In the genomic region with DNA sequence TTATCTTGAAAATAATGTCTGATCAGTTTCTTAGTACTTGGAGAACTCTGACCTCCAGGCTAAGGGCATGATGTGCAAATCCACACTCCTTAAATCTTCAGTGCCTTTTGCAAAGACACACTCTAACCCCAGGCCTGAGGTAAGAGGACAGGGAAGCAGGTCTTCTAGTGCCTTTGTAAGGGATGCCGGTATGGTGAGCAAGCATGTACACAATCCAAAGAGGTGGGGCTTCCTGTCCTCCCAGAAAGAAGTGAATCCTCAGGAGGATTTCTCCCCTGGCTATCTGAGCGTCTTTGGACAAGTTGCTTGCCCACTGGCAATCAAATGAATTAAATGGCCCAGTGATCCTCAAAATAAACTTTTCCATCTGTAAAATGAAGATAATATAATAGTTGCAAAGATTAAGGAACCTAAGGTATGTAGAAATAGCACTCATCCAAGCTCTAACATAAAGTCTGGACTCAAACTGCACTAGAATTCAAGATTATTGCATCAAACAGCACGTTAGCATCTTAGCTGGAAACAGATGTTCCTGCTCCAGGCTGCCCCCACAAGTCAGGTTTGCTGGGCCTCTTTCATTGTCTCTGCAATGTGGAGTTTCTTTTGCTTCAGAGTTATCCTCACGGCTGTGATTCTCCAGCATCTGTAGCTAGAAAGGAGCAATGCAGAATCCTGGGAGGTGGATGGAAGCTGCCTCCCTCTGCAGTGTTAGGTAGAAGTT, we compare ENCODE assay signal across 29 cellular contexts.
DNase-seq lines count a peak whose midpoint lies in the region; FAIRE-seq and TF ChIP-seq lines count a peak whose summit lies in the region.
"Had no signal": no experiment of that assay in that cellular context is flagged by ENCODE, and none has a peak within 500 bp of the region (broad histone marks: within the 10 kb centered on the region; RNA-seq: fewer than 3 reads in every experiment).

No MANE protein-coding gene starts in this region.

- DNase-seq in AG08395 (ENCODE audit: low spot score) (peak; percentile 51), H7 (peak; percentile 28), endodermal cell (no peak), keratinocyte (ENCODE audit: low read depth, low spot score) (no peak), SHP77 treated with DMSO at 0.1 percent for 48 hours (lab: John Stamatoyannopoulos, UW) (no peak), kidney (no peak), NCI-H526 treated with DMSO at 0.1 percent for 48 hours (lab: John Stamatoyannopoulos, UW) (no peak)
- no peak for DNase-seq in activated T-cell treated with anti-CD3 and anti-CD28 coated beads, Interleukin-2, amount 50 U/mL, for 24 hours
- DNase-seq: activated CD4-positive, alpha-beta T cell treated with anti-CD3 and anti-CD28 coated beads for 36 hours; activated CD8-positive, alpha-beta T cell treated with anti-CD3 and anti-CD28 coated beads, Interleukin-2, amount 10 ng/mL, durations not matched to agents 7 days and 5 days; CD4-positive, CD25-positive, alpha-beta regulatory T cell; central memory CD4-positive, alpha-beta T cell; foreskin melanocyte; heart right ventricle; NCI-H2029; NCI-H524 treated with DMSO at 0.1 percent for 48 hours; posterior cingulate gyrus; right cardiac atrium; stimulated activated CD4-positive, alpha-beta T cell treated with anti-CD3 and anti-CD28 coated beads, Interleukin-12 subunit alpha, Interleukin-12 subunit beta, amount 100 ng/mL, for 4 hours; stimulated activated CD4-positive, alpha-beta T cell treated with anti-CD3 and anti-CD28 coated beads, Interleukin-4, amount 100 ng/mL, for 1 hour; transverse colon had no signal

- H3K4me2 ChIP-seq in keratinocyte (ENCODE audit: control insufficient read depth, extremely low read depth, insufficient read depth, low read depth, low read length), result no peak overlapping the region

- H3K4me1 ChIP-seq in endodermal cell (ENCODE audit: control insufficient read depth, insufficient read depth, low read length), result no peaks in the 10 kb centered on the region
- H3K4me1 ChIP-seq in keratinocyte (ENCODE audit: control insufficient read depth, extremely low read depth, insufficient read depth, low read length), result no peaks in the 10 kb centered on the region
- no peaks in the 10 kb centered on the region for H3K4me1 ChIP-seq in kidney (ENCODE audit: control insufficient read depth in 1 of 2, insufficient read depth in 1 of 2, low read depth in 1 of 2, low read length in 2 of 2)
- H3K4me1 ChIP-seq: ascending aorta had no signal

- no peaks in the 10 kb centered on the region for H4K20me1 ChIP-seq in keratinocyte (ENCODE audit: control insufficient read depth, extremely low read depth, insufficient read depth, low read length)

- H3K4me1 Mint-ChIP-seq in endodermal cell, result peaks cover 17% of the 10 kb centered on the region
- no peaks in the 10 kb centered on the region for H3K4me1 Mint-ChIP-seq in activated T-cell treated with anti-CD3 and anti-CD28 coated beads, Interleukin-2, amount 50 U/mL, for 24 hours (ENCODE audit: low read depth)
- H3K4me1 Mint-ChIP-seq: activated CD4-positive, alpha-beta T cell treated with anti-CD3 and anti-CD28 coated beads for 36 hours; CD4-positive, CD25-positive, alpha-beta regulatory T cell had no signal

- no peaks in the 10 kb centered on the region for H3K9me3 ChIP-seq in endodermal cell (ENCODE audit: control insufficient read depth, low read length)
- no peaks in the 10 kb centered on the region for H3K9me3 ChIP-seq in keratinocyte (ENCODE audit: control insufficient read depth, low read depth, low read length)
- H3K9me3 ChIP-seq in kidney (ENCODE audit: control insufficient read depth in 1 of 2, low read length in 2 of 2), result no peaks in the 10 kb centered on the region
- H3K9me3 ChIP-seq: ascending aorta, heart right ventricle, transverse colon had no signal

- dilution Hi-C loops in keratinocyte (cut with MboI; ENCODE audit: extremely low pct_ligation_motif_present, low sequenced_read_pairs), result no loop called here

- FAIRE-seq in keratinocyte (lab: Jason Lieb, UNC) (peak; percentile 9), kidney (lab: Jason Lieb, UNC) (no peak)
- FAIRE-seq: D721Med, endometrium, GM12891, H54 had no signal

- no peaks in the 10 kb centered on the region for H3K9me1 ChIP-seq in keratinocyte (ENCODE audit: control insufficient read depth, extremely low read depth, insufficient read depth, low read length)

- H3K79me2 ChIP-seq in keratinocyte (ENCODE audit: control insufficient read depth, insufficient read depth, low read length), result no peaks in the 10 kb centered on the region

- intact Hi-C loops in kidney (cut with DNase I), result no loop called here

- TF ChIP-seq CTCF in endodermal cell (conservative IDR thresholded peaks at IDR 0.05) (peak; percentile 13), keratinocyte (optimal IDR thresholded peaks at IDR 0.05 in 1 of 3, IDR thresholded peaks at IDR 0.05 in 1 of 3, conservative IDR thresholded peaks at IDR 0.05 in 1 of 3; ENCODE audit: extremely low read depth in 1 of 3, insufficient read depth in 2 of 3, low read length in 3 of 3) (no peak), kidney (IDR thresholded peaks at IDR 0.05; ENCODE audit: borderline replicate concordance, extremely low read depth, insufficient read depth) (no peak)

- no peak overlapping the region for H3K4me3 ChIP-seq in H7 (ENCODE audit: insufficient read depth, low read depth, low read length)
- H3K4me3 ChIP-seq in endodermal cell (ENCODE audit: low read length), result no peak overlapping the region
- H3K4me3 ChIP-seq in keratinocyte (ENCODE audit: control insufficient read depth in 2 of 3, extremely low read depth in 1 of 3, insufficient read depth in 2 of 3, low read depth in 1 of 3, low read length in 3 of 3), result no peak overlapping the region
- H3K4me3 ChIP-seq in kidney (ENCODE audit: low read length in 2 of 2), result no peak overlapping the region
- H3K4me3 ChIP-seq: ascending aorta, heart right ventricle, transverse colon had no signal

- H3K27ac Mint-ChIP-seq in endodermal cell, result no peak overlapping the region
- no peak overlapping the region for H3K27ac Mint-ChIP-seq in activated T-cell treated with anti-CD3 and anti-CD28 coated beads, Interleukin-2, amount 50 U/mL, for 24 hours
- H3K27ac Mint-ChIP-seq: activated CD4-positive, alpha-beta T cell treated with anti-CD3 and anti-CD28 coated beads for 36 hours; activated CD8-positive, alpha-beta T cell treated with anti-CD3 and anti-CD28 coated beads, Interleukin-2, amount 10 ng/mL, durations not matched to agents 7 days and 5 days; activated naive CD8-positive, alpha-beta T cell; CD4-positive, CD25-positive, alpha-beta regulatory T cell; dendritic cell treated with granulocyte-macrophage colony-stimulating factor and Interleukin-4, amounts not matched to agents 40 ng/mL and 50 ng/mL, for 4 days; T-helper 2 cell treated with Interferon-gamma antibody and Interleukin-4, amounts not matched to agents 5 μg/mL and 100 μg/mL, for 36 hours had no signal

- H3K27ac ChIP-seq in endodermal cell (ENCODE audit: low read depth, low read length), result no peak overlapping the region
- H3K27ac ChIP-seq in keratinocyte (ENCODE audit: control insufficient read depth, insufficient read depth, low read length), result no peak overlapping the region
- H3K27ac ChIP-seq in kidney (ENCODE audit: low read depth in 2 of 2, low read length in 2 of 2), result no peak overlapping the region
- H3K27ac ChIP-seq: ascending aorta, heart right ventricle, transverse colon had no signal

- no peaks in the 10 kb centered on the region for H3K9me3 Mint-ChIP-seq in endodermal cell
- H3K9me3 Mint-ChIP-seq in activated T-cell treated with anti-CD3 and anti-CD28 coated beads, Interleukin-2, amount 50 U/mL, for 24 hours, result no peaks in the 10 kb centered on the region
- H3K9me3 Mint-ChIP-seq: dendritic cell treated with granulocyte-macrophage colony-stimulating factor and Interleukin-4, amounts not matched to agents 40 ng/mL and 50 ng/mL, for 4 days; T-helper 2 cell treated with Interferon-gamma antibody and Interleukin-4, amounts not matched to agents 5 μg/mL and 100 μg/mL, for 36 hours had no signal

- H3K27me3 ChIP-seq in H7 (ENCODE audit: control insufficient read depth, insufficient read depth, low read length), result no peaks in the 10 kb centered on the region
- H3K27me3 ChIP-seq in endodermal cell (ENCODE audit: control insufficient read depth, insufficient read depth, low read length, poor library complexity, severe bottlenecking), result no peaks in the 10 kb centered on the region
- no peaks in the 10 kb centered on the region for H3K27me3 ChIP-seq in keratinocyte (ENCODE audit: control insufficient read depth, extremely low read depth, insufficient read depth, low read length)
- H3K27me3 ChIP-seq: ascending aorta, heart right ventricle, transverse colon had no signal

- 71 to 85% methylated on average over 4 of the region's 4 CpGs for WGBS in endodermal cell (ENCODE audit: insufficient coverage in 1 of 2, insufficient read length in 1 of 2), 2 experiments

- H3K4me3 Mint-ChIP-seq in endodermal cell, result no peak overlapping the region
- H3K4me3 Mint-ChIP-seq in activated T-cell treated with anti-CD3 and anti-CD28 coated beads, Interleukin-2, amount 50 U/mL, for 24 hours, result no peak overlapping the region
- H3K4me3 Mint-ChIP-seq: activated CD4-positive, alpha-beta T cell treated with anti-CD3 and anti-CD28 coated beads for 36 hours; activated CD8-positive, alpha-beta T cell treated with anti-CD3 and anti-CD28 coated beads, Interleukin-2, amount 10 ng/mL, durations not matched to agents 7 days and 5 days; activated naive CD8-positive, alpha-beta T cell; CD4-positive, CD25-positive, alpha-beta regulatory T cell; dendritic cell treated with granulocyte-macrophage colony-stimulating factor and Interleukin-4, amounts not matched to agents 40 ng/mL and 50 ng/mL, for 4 days; T-helper 2 cell treated with Interferon-gamma antibody and Interleukin-4, amounts not matched to agents 5 μg/mL and 100 μg/mL, for 36 hours had no signal

- H3K36me3 Mint-ChIP-seq in endodermal cell (ENCODE audit: low read depth), result no peaks in the 10 kb centered on the region
- H3K36me3 Mint-ChIP-seq in activated T-cell treated with anti-CD3 and anti-CD28 coated beads, Interleukin-2, amount 50 U/mL, for 24 hours (ENCODE audit: low read depth), result no peaks in the 10 kb centered on the region
- H3K36me3 Mint-ChIP-seq: activated naive CD8-positive, alpha-beta T cell; CD4-positive, CD25-positive, alpha-beta regulatory T cell had no signal

- H3K9ac ChIP-seq in endodermal cell (ENCODE audit: extremely low read depth, low read length, poor library complexity, severe bottlenecking), result no peak overlapping the region
- no peak overlapping the region for H3K9ac ChIP-seq in keratinocyte (ENCODE audit: control insufficient read depth, extremely low read depth, insufficient read depth, low read length)
- no peak overlapping the region for H3K9ac ChIP-seq in kidney (ENCODE audit: low read length in 2 of 2)

- H3K27me3 Mint-ChIP-seq in endodermal cell (ENCODE audit: insufficient read depth), result no peaks in the 10 kb centered on the region
- H3K27me3 Mint-ChIP-seq in activated T-cell treated with anti-CD3 and anti-CD28 coated beads, Interleukin-2, amount 50 U/mL, for 24 hours, result no peaks in the 10 kb centered on the region
- H3K27me3 Mint-ChIP-seq: activated naive CD8-positive, alpha-beta T cell had no signal

- H3K36me3 ChIP-seq in H7 (replicated peaks; ENCODE audit: control insufficient read depth, insufficient read depth, low read length) (no peaks in the 10 kb centered on the region), endodermal cell (ENCODE audit: control insufficient read depth, insufficient read depth, low read length) (no peaks in the 10 kb centered on the region), keratinocyte (ENCODE audit: control insufficient read depth in 2 of 2, extremely low read depth in 1 of 2, insufficient read depth in 2 of 2, low read length in 2 of 2) (no peaks in the 10 kb centered on the region), kidney (ENCODE audit: control insufficient read depth in 1 of 2, insufficient read depth in 2 of 2, low read length in 2 of 2) (no peaks in the 10 kb centered on the region)
- H3K36me3 ChIP-seq: ascending aorta, heart right ventricle, transverse colon had no signal

- no peak overlapping the region for H2AFZ ChIP-seq in keratinocyte (ENCODE audit: control insufficient read depth, low read length)

Comparison
In these comparisons a context has a peak if more than half of its experiments do, and no peak if none do; other contexts are left out.
1. DNase-seq: peak in AG08395 (single experiment) and H7 (single experiment); none in endodermal cell (single experiment), keratinocyte (single experiment), SHP77 treated with DMSO at 0.1 percent for 48 hours (single experiment), kidney (single experiment), NCI-H526 treated with DMSO at 0.1 percent for 48 hours (single experiment) and activated T-cell treated with anti-CD3 and anti-CD28 coated beads, Interleukin-2, amount 50 U/mL, for 24 hours (single experiment).